8 cellular contexts compared by ENCODE assay signal in the genomic region with DNA sequence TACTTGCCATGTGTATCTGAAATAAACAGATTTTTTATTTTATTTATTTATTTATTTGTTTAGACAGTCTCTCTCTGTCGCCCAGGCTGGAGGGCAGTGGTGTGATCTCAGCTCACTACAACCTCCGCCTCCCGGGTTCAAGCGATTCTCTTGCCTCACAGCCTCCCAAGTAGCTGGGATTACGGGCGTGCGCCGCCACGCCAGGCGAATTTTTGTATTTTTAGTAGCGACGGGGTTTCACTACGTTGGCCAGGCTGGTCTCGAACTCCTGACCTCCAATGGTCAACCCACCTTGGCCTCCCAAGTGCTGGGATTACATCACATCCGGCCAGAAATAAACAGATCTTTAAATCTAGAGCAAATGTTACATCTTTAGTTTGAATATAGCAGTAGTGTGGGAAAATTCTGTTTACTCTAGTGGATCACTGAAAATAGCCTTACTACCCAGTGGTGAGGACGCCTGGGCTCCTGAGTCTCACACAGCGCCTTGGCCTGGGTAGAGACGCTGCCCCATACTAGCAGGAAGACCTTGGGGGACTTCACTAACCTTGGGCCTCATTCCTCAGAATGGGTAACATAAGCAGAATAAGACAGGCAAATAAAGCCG. TPM values are rescaled to one million over a fixed set of nuclear protein-coding genes. Genes with fewer than 3 reads are reported as not detected.
DNase-seq lines count a peak whose midpoint lies in the region; ATAC-seq lines count a peak whose summit lies in the region.

No MANE protein-coding gene starts in this region.

- no peaks in the 10 kb centered on the region for H3K9me3 Mint-ChIP-seq in activated T-cell treated with anti-CD3 and anti-CD28 coated beads, Interleukin-2, amount 50 U/mL, for 24 hours
- peaks cover 0 to 5% (median 0%) of the 10 kb centered on the region in 11 donors for H3K9me3 Mint-ChIP-seq in naive thymus-derived CD4-positive, alpha-beta T cell

- no peaks in the 10 kb centered on the region for H3K27me3 Mint-ChIP-seq in activated T-cell treated with anti-CD3 and anti-CD28 coated beads, Interleukin-2, amount 50 U/mL, for 24 hours
- H3K27me3 Mint-ChIP-seq in naive thymus-derived CD4-positive, alpha-beta T cell: peaks cover 0 to 5% (median 0%) of the 10 kb centered on the region in 5 donors

- peaks cover 41% of the 10 kb centered on the region for H3K4me1 Mint-ChIP-seq in activated T-cell treated with anti-CD3 and anti-CD28 coated beads, Interleukin-2, amount 50 U/mL, for 24 hours (ENCODE audit: low read depth)
- peaks cover 31 to 58% (median 47%) of the 10 kb centered on the region in 7 donors for H3K4me1 Mint-ChIP-seq in naive thymus-derived CD4-positive, alpha-beta T cell

- H3K27ac Mint-ChIP-seq in activated T-cell treated with anti-CD3 and anti-CD28 coated beads, Interleukin-2, amount 50 U/mL, for 24 hours: peak overlapping the region; percentile 100
- peak overlapping the region; percentile 99 to 100 (median 99) for H3K27ac Mint-ChIP-seq in naive thymus-derived CD4-positive, alpha-beta T cell

- H3K4me1 ChIP-seq in duodenal mucosa (ENCODE audit: control insufficient read depth in 1 of 2, insufficient read depth in 2 of 2, low read length in 2 of 2): peaks cover 20 to 23% of the 10 kb centered on the region in 2 donors
- H3K4me1 ChIP-seq in naive thymus-derived CD4-positive, alpha-beta T cell (ENCODE audit: control insufficient read depth in 2 of 2, insufficient read depth in 2 of 2, low read length in 2 of 2): peaks cover 20 to 30% of the 10 kb centered on the region in 2 donors

- POLR2A ChIA-PET in naive thymus-derived CD4-positive, alpha-beta T cell (lab: Charles Lee): interaction anchor here (0.7 to 6.9 kb wide), 12 partner anchors 13 to 80 kb away, joined by 3 to 108 read pairs (median 5); a partner anchor contains a TSS

- H3K4me3 ChIP-seq in SK-N-MC (peak overlapping the region; percentile 99), duodenal mucosa (ENCODE audit: low read depth in 1 of 2, low read length in 2 of 2) (peak overlapping the region; percentile 85 to 90)
- H3K4me3 ChIP-seq in naive thymus-derived CD4-positive, alpha-beta T cell (ENCODE audit: low read length): peak overlapping the region; percentile 95

- intact Hi-C loops in naive thymus-derived CD4-positive, alpha-beta T cell (cut with micrococcal nuclease): loop anchor here (5.0 to 10.0 kb wide), 6 partner anchors 159 to 1129 kb away; a partner anchor contains a TSS

- H3K9ac ChIP-seq in SK-N-MC (ENCODE audit: insufficient read length): peak overlapping the region; percentile 95
- H3K9ac ChIP-seq in duodenal mucosa (ENCODE audit: low read depth in 1 of 2, low read length in 2 of 2): peak overlapping the region; percentile 97

- peaks cover 91% of the 10 kb centered on the region for H3K36me3 Mint-ChIP-seq in activated T-cell treated with anti-CD3 and anti-CD28 coated beads, Interleukin-2, amount 50 U/mL, for 24 hours (ENCODE audit: low read depth)
- peaks cover 12 to 19% (median 16%) of the 10 kb centered on the region in 5 donors for H3K36me3 Mint-ChIP-seq in naive thymus-derived CD4-positive, alpha-beta T cell

- peaks cover 52% of the 10 kb centered on the region for H3K36me3 ChIP-seq in SK-N-MC (ENCODE audit: insufficient read depth, low read length)
- H3K36me3 ChIP-seq in duodenal mucosa (ENCODE audit: control insufficient read depth in 1 of 2, insufficient read depth in 2 of 2, low read length in 2 of 2): peaks cover 11 to 21% of the 10 kb centered on the region in 2 donors
- peaks cover 0 to 32% (median 12%) of the 10 kb centered on the region in 3 experiments for H3K36me3 ChIP-seq in naive thymus-derived CD4-positive, alpha-beta T cell (ENCODE audit: control insufficient read depth in 2 of 3, insufficient read depth in 3 of 3, low read length in 3 of 3)

- ATAC-seq in naive thymus-derived CD4-positive, alpha-beta T cell: no peak
- ATAC-seq in HG03354 (IDR thresholded peaks at IDR 0.05; ENCODE audit: poor library complexity, severe bottlenecking, unreplicated experiment): no peak

- H3K9me3 ChIP-seq in SK-N-MC (ENCODE audit: low read depth, low read length) (no peaks in the 10 kb centered on the region), duodenal mucosa (ENCODE audit: control insufficient read depth in 1 of 2, low read length in 2 of 2) (no peaks in the 10 kb centered on the region)
- no peaks in the 10 kb centered on the region for H3K9me3 ChIP-seq in naive thymus-derived CD4-positive, alpha-beta T cell (ENCODE audit: control insufficient read depth in 2 of 3, low read length in 3 of 3)

- peak; percentile 45 for DNase-seq in activated T-cell treated with anti-CD3 and anti-CD28 coated beads, Interleukin-2, amount 50 U/mL, for 24 hours
- no peak for DNase-seq in activated T-cell treated with anti-CD3 and anti-CD28 coated beads, Interleukin-2, amount 50 U/mL, for 1 hour
- DNase-seq in SK-N-MC (ENCODE audit: low read depth, low spot score) (no peak), kidney glomerular epithelial cell (lab: John Stamatoyannopoulos, UW) (no peak), cerebellar cortex (ENCODE audit: low spot score) (no peak)
- DNase-seq in naive thymus-derived CD4-positive, alpha-beta T cell: no peak

- H3K4me3 Mint-ChIP-seq in activated T-cell treated with anti-CD3 and anti-CD28 coated beads, Interleukin-2, amount 50 U/mL, for 24 hours: peak overlapping the region; percentile 96
- H3K4me3 Mint-ChIP-seq in naive thymus-derived CD4-positive, alpha-beta T cell: peak overlapping the region; percentile 90 to 100 (median 97)

- CTCF ChIA-PET in naive thymus-derived CD4-positive, alpha-beta T cell (lab: Charles Lee): interaction anchor here (1.2 kb wide), 1 partner anchor 61 kb away, joined by 3 read pairs; a partner anchor contains a TSS

- H3K27me3 ChIP-seq in duodenal mucosa (ENCODE audit: control insufficient read depth in 1 of 2, insufficient read depth in 2 of 2, low read length in 2 of 2): no peaks in the 10 kb centered on the region
- no peaks in the 10 kb centered on the region for H3K27me3 ChIP-seq in naive thymus-derived CD4-positive, alpha-beta T cell (ENCODE audit: control insufficient read depth in 2 of 2, insufficient read depth in 2 of 2, low read length in 2 of 2)

- H3K27ac ChIP-seq in SK-N-MC (peak overlapping the region; percentile 98), duodenal mucosa (ENCODE audit: low read depth, low read length) (peak overlapping the region; percentile 96)
- peak overlapping the region; percentile 99 for H3K27ac ChIP-seq in naive thymus-derived CD4-positive, alpha-beta T cell (ENCODE audit: low read depth, low read length)

RNA-seq across cellular contexts. Expression of a gene that starts 0.7 kb away (rescaled TPM):
- total RNA-seq in naive thymus-derived CD4-positive, alpha-beta T cell: 10 to 100 TPM; 38.3 to 98.8 (median 71.9) TPM
- polyA plus RNA-seq in naive thymus-derived CD4-positive, alpha-beta T cell: 10 to 100 TPM; 37.3 to 56.4 TPM

RNA-seq across cellular contexts. Expression of a gene that starts 1.6 kb away (rescaled TPM):
- 100 to 1,000 TPM; 337 to 497 (median 431) TPM for total RNA-seq in naive thymus-derived CD4-positive, alpha-beta T cell
- polyA plus RNA-seq in naive thymus-derived CD4-positive, alpha-beta T cell: 100 to 1,000 TPM; 481 to 546 TPM

RNA-seq across cellular contexts. Expression of a gene that starts 47.3 kb away (rescaled TPM):
- 10 to 100 TPM in 3 of 5 experiments, 1 to 10 TPM in 2; 8.9 to 30.8 (median 10.7) TPM for total RNA-seq in naive thymus-derived CD4-positive, alpha-beta T cell
- 1 to 10 TPM; 4.2 to 4.4 TPM for polyA plus RNA-seq in naive thymus-derived CD4-positive, alpha-beta T cell

RNA-seq across cellular contexts. Expression of a gene that starts 49.7 kb away (rescaled TPM):
- total RNA-seq in naive thymus-derived CD4-positive, alpha-beta T cell: 1 to 10 TPM in 1 of 5 experiments, under 1 TPM in 3, not detected in 1; 0.27 to 1.5 (median 0.61) TPM
- under 1 TPM; 0.54 to 0.92 TPM for polyA plus RNA-seq in naive thymus-derived CD4-positive, alpha-beta T cell
